23 cellular contexts compared by ENCODE assay signal in the genomic region with DNA sequence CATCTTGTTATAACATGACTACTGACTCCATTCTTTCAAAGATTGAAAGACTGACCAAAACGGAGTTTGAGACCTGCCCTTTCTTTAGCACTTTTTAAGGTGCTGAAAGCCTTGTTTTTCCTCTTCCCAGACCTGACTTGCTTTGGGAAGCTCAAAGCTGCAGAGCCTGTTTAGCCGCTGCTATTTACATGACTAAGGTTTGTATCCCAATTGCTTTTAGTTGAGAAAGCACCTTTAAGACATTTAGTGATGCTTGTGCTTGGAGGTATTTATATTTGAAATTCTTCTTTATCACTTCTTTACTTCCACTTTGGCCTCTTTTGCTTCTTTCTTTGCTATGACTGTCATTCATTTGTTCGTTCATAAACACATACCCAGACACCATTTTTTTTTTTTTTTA.
DNase-seq lines count a peak whose midpoint lies in the region; ATAC-seq and TF ChIP-seq lines count a peak whose summit lies in the region.
"Had no signal": no experiment of that assay in that cellular context is flagged by ENCODE, and none has a peak within 500 bp of the region (broad histone marks: within the 10 kb centered on the region; RNA-seq: fewer than 3 reads in every experiment).

No MANE protein-coding gene starts in this region.

- H3K23ac ChIP-seq in H9 (ENCODE audit: insufficient read length, low read depth, low read length): no peak overlapping the region

- H3K9me3 Mint-ChIP-seq in H9: no peaks in the 10 kb centered on the region
- H3K9me3 Mint-ChIP-seq in T-helper 2 cell treated with Interferon-gamma antibody and Interleukin-4, amounts not matched to agents 5 μg/mL and 100 μg/mL, for 36 hours: no peaks in the 10 kb centered on the region
- H3K9me3 Mint-ChIP-seq: nephron progenitor cell, T-cell had no signal

- no peak overlapping the region for H2BK5ac ChIP-seq in H9 (ENCODE audit: insufficient read length, low read length)

- no peak for TF ChIP-seq POLR2A in prostate gland (IDR thresholded peaks at IDR 0.05)

- H3K36me3 ChIP-seq in RWPE2 (ENCODE audit: low read depth) (no peaks in the 10 kb centered on the region), prostate gland (no peaks in the 10 kb centered on the region)
- H3K36me3 ChIP-seq: right lobe of liver had no signal

- H2BK12ac ChIP-seq in H9 (ENCODE audit: insufficient read length, low read depth, low read length): no peak overlapping the region

- no peaks in the 10 kb centered on the region; a peak in 1 of 7 replicates for H3K36me3 Mint-ChIP-seq in H9 (ENCODE audit: insufficient read depth in 1 of 3, low read depth in 3 of 3)
- H3K36me3 Mint-ChIP-seq in T-helper 2 cell treated with Interferon-gamma antibody and Interleukin-4, amounts not matched to agents 5 μg/mL and 100 μg/mL, for 36 hours (ENCODE audit: low read depth): no peaks in the 10 kb centered on the region
- H3K36me3 Mint-ChIP-seq: T-cell had no signal

- H3K9me3 ChIP-seq in H9 (ENCODE audit: control insufficient read depth, low read depth, low read length) (no peaks in the 10 kb centered on the region), RWPE2 (ENCODE audit: severe bottlenecking) (no peaks in the 10 kb centered on the region), prostate gland (no peaks in the 10 kb centered on the region)
- H3K9me3 ChIP-seq: mucosa of descending colon, right lobe of liver had no signal

- H3K4me3 ChIP-seq in RWPE2 (ENCODE audit: severe bottlenecking) (no peak overlapping the region), prostate gland (no peak overlapping the region)
- H3K4me3 ChIP-seq: mucosa of descending colon, right lobe of liver had no signal

- H2AK5ac ChIP-seq in H9 (ENCODE audit: insufficient read length, low read length): no peak overlapping the region

- no peaks in the 10 kb centered on the region for H3K79me2 ChIP-seq in H9 (ENCODE audit: insufficient read depth, low read length)
- H3K79me2 ChIP-seq: parathyroid adenoma had no signal

- no peak overlapping the region for H4K91ac ChIP-seq in H9 (ENCODE audit: insufficient read length, low read depth, low read length)

- no peak overlapping the region for H3K4me2 ChIP-seq in H9 (ENCODE audit: insufficient read depth, insufficient read length, low read length)

- H3K23me2 ChIP-seq in H9 (ENCODE audit: insufficient read length, low read depth, low read length, poor library complexity, severe bottlenecking): no peaks in the 10 kb centered on the region

- no peak overlapping the region for H2BK15ac ChIP-seq in H9 (ENCODE audit: low read depth, low read length)

- no peaks in the 10 kb centered on the region for H3K79me1 ChIP-seq in H9 (ENCODE audit: insufficient read depth, low read depth, low read length, poor library complexity, severe bottlenecking)

- no peak overlapping the region for H3T11ph ChIP-seq in H9 (ENCODE audit: low read length)

- H2BK120ac ChIP-seq in H9 (ENCODE audit: low read depth, low read length, poor library complexity, severe bottlenecking): no peak overlapping the region

- H3K4me1 ChIP-seq in H9 (ENCODE audit: insufficient read depth, low read length): no peaks in the 10 kb centered on the region
- H3K4me1 ChIP-seq in RWPE2 (ENCODE audit: insufficient read depth, poor library complexity, severe bottlenecking): peaks cover 42% of the 10 kb centered on the region
- H3K4me1 ChIP-seq in prostate gland (replicated peaks): no peaks in the 10 kb centered on the region
- H3K4me1 ChIP-seq: parathyroid adenoma had no signal

- TF ChIP-seq CTCF in H9 (conservative IDR thresholded peaks at IDR 0.05) (no peak), RWPE2 (IDR thresholded peaks at IDR 0.05; ENCODE audit: poor library complexity, severe bottlenecking) (no peak), prostate gland (IDR thresholded peaks at IDR 0.05) (no peak)

- intact Hi-C loops in prostate gland (cut with DNase I): no loop called here

- H3K18ac ChIP-seq in H9 (ENCODE audit: insufficient read length, low read depth, low read length): no peak overlapping the region

- no peak overlapping the region for H3K4ac ChIP-seq in H9 (ENCODE audit: low read depth, low read length)

- H3K27me3 ChIP-seq in H9 (ENCODE audit: insufficient read depth, low read length): no peaks in the 10 kb centered on the region
- H3K27me3 ChIP-seq in RWPE2 (ENCODE audit: insufficient read depth, poor library complexity, severe bottlenecking): no peaks in the 10 kb centered on the region
- H3K27me3 ChIP-seq in prostate gland (replicated peaks; ENCODE audit: insufficient read depth): no peaks in the 10 kb centered on the region
- H3K27me3 ChIP-seq: right lobe of liver had no signal

- no peaks in the 10 kb centered on the region for H4K20me1 ChIP-seq in H9 (ENCODE audit: control insufficient read depth, insufficient read depth, insufficient read length)

- H2BK20ac ChIP-seq in H9 (ENCODE audit: low read depth, low read length, poor library complexity, severe bottlenecking): no peak overlapping the region

- H2AFZ ChIP-seq in H9 (ENCODE audit: low read length): no peak overlapping the region
- H2AFZ ChIP-seq: parathyroid adenoma had no signal

- no peaks in the 10 kb centered on the region for H3K27me3 Mint-ChIP-seq in H9 (ENCODE audit: low read depth)
- no peaks in the 10 kb centered on the region for H3K27me3 Mint-ChIP-seq in T-helper 2 cell treated with Interferon-gamma antibody and Interleukin-4, amounts not matched to agents 5 μg/mL and 100 μg/mL, for 36 hours (ENCODE audit: low read depth)

- no CpG with 5 or more reads among the region's 3 CpGs for WGBS in H9 (ENCODE audit: extremely low coverage, insufficient read length, low lambda C conversion rate)
- WGBS in prostate gland: 42% methylated on average over 3 of the region's 3 CpGs

- H3K27ac ChIP-seq in H9 (ENCODE audit: insufficient read length, low read depth, low read length): no peak overlapping the region
- H3K27ac ChIP-seq in RWPE2 (ENCODE audit: poor library complexity, severe bottlenecking): peak overlapping the region; percentile 51
- H3K27ac ChIP-seq in prostate gland: peak overlapping the region in 1 of 2 donors; percentile 17
- H3K27ac ChIP-seq: parathyroid adenoma, right lobe of liver had no signal

- ATAC-seq in RWPE2 (ENCODE audit: low read depth): no peak
- no peak for ATAC-seq in GM21526 (IDR thresholded peaks at IDR 0.05; ENCODE audit: low FRiP score, unreplicated experiment)
- ATAC-seq: mucosa of descending colon, right lobe of liver, T-cell had no signal

- H4K5ac ChIP-seq in H9 (ENCODE audit: insufficient read length, low read depth, low read length): no peak overlapping the region

- no peak overlapping the region; a peak in 1 of 5 replicates for H3K4me3 Mint-ChIP-seq in H9
- H3K4me3 Mint-ChIP-seq in T-helper 2 cell treated with Interferon-gamma antibody and Interleukin-4, amounts not matched to agents 5 μg/mL and 100 μg/mL, for 36 hours: no peak overlapping the region
- H3K4me3 Mint-ChIP-seq: nephron progenitor cell, T-cell had no signal

- H3K56ac ChIP-seq in H9 (ENCODE audit: insufficient read length, low read depth, low read length): no peak overlapping the region

- H3K4me1 Mint-ChIP-seq in H9: peaks cover 35 to 36% of the 10 kb centered on the region in 2 experiments
- H3K4me1 Mint-ChIP-seq in T-helper 2 cell treated with Interferon-gamma antibody and Interleukin-4, amounts not matched to agents 5 μg/mL and 100 μg/mL, for 36 hours (ENCODE audit: low read depth): peaks cover 3% of the 10 kb centered on the region
- H3K4me1 Mint-ChIP-seq: T-cell had no signal

- peak; percentile 72 for DNase-seq in H9
- no peak for DNase-seq in RWPE2 (ENCODE audit: low spot score)
- DNase-seq in iPS DF 19.7 (ENCODE audit: low read depth, low spot score): peak; percentile 76
- peak; percentile 86 for DNase-seq in prostate gland (ENCODE audit: low spot score)
- DNase-seq in T-helper 2 cell treated with Interferon-gamma antibody and Interleukin-4, amounts not matched to agents 5 μg/mL and 100 μg/mL, for 36 hours (ENCODE audit: low spot score): no peak
- no peak for DNase-seq in NCI-H82 treated with DMSO at 0.1 percent for 48 hours (lab: John Stamatoyannopoulos, UW; ENCODE audit: unreplicated experiment)
- DNase-seq: activated CD4-positive, alpha-beta T cell treated with anti-CD3 and anti-CD28 coated beads for 48 hours; activated naive CD4-positive, alpha-beta T cell treated with anti-CD3 and anti-CD28 coated beads, Interleukin-2, amount 50 U/mL, for 16 hours; anterior cingulate cortex; central memory CD4-positive, alpha-beta T cell; DMS 273 treated with DMSO at 0.1 percent for 48 hours; GF-D8; Karpas-422; NCI-H1694 treated with DMSO at 0.1 percent for 48 hours; NCI-H774; nephron progenitor cell; OCI-M1; right lobe of liver; SHP77 treated with DMSO at 0.1 percent for 48 hours; T-cell had no signal

- H4K8ac ChIP-seq in H9 (replicated peaks; ENCODE audit: insufficient read length, low read depth, low read length): no peak overlapping the region

- no peak overlapping the region for H3K14ac ChIP-seq in H9 (ENCODE audit: insufficient read depth, low read length)

- peak overlapping the region; percentile 2 to 89 (median 5); a peak in 4 of 7 replicates for H3K27ac Mint-ChIP-seq in H9
- no peak overlapping the region for H3K27ac Mint-ChIP-seq in T-helper 2 cell treated with Interferon-gamma antibody and Interleukin-4, amounts not matched to agents 5 μg/mL and 100 μg/mL, for 36 hours
- H3K27ac Mint-ChIP-seq: nephron progenitor cell, T-cell had no signal

- H3K9ac ChIP-seq in H9 (ENCODE audit: extremely low read depth, insufficient read length, low read length): no peak overlapping the region
- H3K9ac ChIP-seq: parathyroid adenoma had no signal

Comparison
In these comparisons a context has a peak if more than half of its experiments do, and no peak if none do; other contexts are left out.
1. DNase-seq: peak in H9 (single experiment), iPS DF 19.7 (single experiment) and prostate gland (single experiment); none in RWPE2 (single experiment), T-helper 2 cell treated with Interferon-gamma antibody and Interleukin-4, amounts not matched to agents 5 μg/mL and 100 μg/mL, for 36 hours (single experiment) and NCI-H82 treated with DMSO at 0.1 percent for 48 hours (single experiment).